9 cellular contexts compared by ENCODE assay signal in genomic region chr1:47533176-47534039, GRCh38.
DNase-seq lines count a peak whose midpoint lies in the region; ATAC-seq and TF ChIP-seq lines count a peak whose summit lies in the region.
"Had no signal": no experiment of that assay in that cellular context is flagged by ENCODE, and none has a peak within 500 bp of the region (broad histone marks: within the 10 kb centered on the region; RNA-seq: fewer than 3 reads in every experiment).

No MANE protein-coding gene starts in this region.

- ATAC-seq in GM21825 (IDR thresholded peaks at IDR 0.05; ENCODE audit: unreplicated experiment) (no peak), GM19395 (IDR thresholded peaks at IDR 0.05; ENCODE audit: unreplicated experiment) (no peak), HG02763 (IDR thresholded peaks at IDR 0.05; ENCODE audit: unreplicated experiment) (no peak)
- ATAC-seq: HCT116 had no signal

- DNase-seq in BE2C (peak; percentile 50), LHCN-M2 (ENCODE audit: low read depth) (peak; percentile 35), brain pericyte (ENCODE audit: low read depth, low spot score) (peak; percentile 56), inferior parietal cortex (ENCODE audit: extremely low spot score) (peak; percentile 15)

- TF ChIP-seq CTCF in BE2C (IDR thresholded peaks at IDR 0.05; ENCODE audit: low read depth, low read length), result no peak

- H3K4me3 ChIP-seq in BE2C (ENCODE audit: low read depth, low read length), result peak overlapping the region; percentile 35
- peak overlapping the region; percentile 68 for H3K4me3 ChIP-seq in skeletal muscle satellite cell (ENCODE audit: low read length)

- H3K4me2 ChIP-seq in skeletal muscle satellite cell (ENCODE audit: low read length), result peak overlapping the region; percentile 83

- no peaks in the 10 kb centered on the region for H3K9me3 ChIP-seq in BE2C
- peaks cover 12% of the 10 kb centered on the region for H3K9me3 ChIP-seq in skeletal muscle satellite cell (replicated peaks; ENCODE audit: low read length)

- H3K27me3 ChIP-seq in BE2C (no peaks in the 10 kb centered on the region), skeletal muscle satellite cell (ENCODE audit: control insufficient read depth, insufficient read depth, low read length) (peaks cover 15% of the 10 kb centered on the region)

- H3K4me1 ChIP-seq in BE2C (no peaks in the 10 kb centered on the region), skeletal muscle satellite cell (ENCODE audit: control insufficient read depth, insufficient read depth, low read length) (peaks cover 7% of the 10 kb centered on the region)

- no peaks in the 10 kb centered on the region for H3K36me3 ChIP-seq in BE2C
- no peaks in the 10 kb centered on the region for H3K36me3 ChIP-seq in skeletal muscle satellite cell (ENCODE audit: insufficient read depth, low read length)

- H3K9ac ChIP-seq in skeletal muscle satellite cell (ENCODE audit: low read depth, low read length), result peak overlapping the region; percentile 49
